In genomic region chr1:15245593-15246325, GRCh38 we compare ENCODE assay signal across 1 cellular context.
TF ChIP-seq lines count a peak whose summit lies in the region.

No MANE protein-coding gene starts in this region.

TF ChIP-seq in GM23338, 12 proteins besides CTCF, POLR2A, EP300 and RAD21 (continued from another document):
- TF ChIP-seq JUNB (IDR thresholded peaks at IDR 0.05; ENCODE audit: unreplicated experiment) (no peak), EZH2 (IDR thresholded peaks at IDR 0.05; ENCODE audit: low read depth, unreplicated experiment) (no peak), POLR2AphosphoS5 (IDR thresholded peaks at IDR 0.05; ENCODE audit: low read depth) (no peak), ZNF331 (CRISPR knock-in tag; IDR thresholded peaks at IDR 0.05; ENCODE audit: low read depth) (no peak), NANOG (IDR thresholded peaks at IDR 0.05; ENCODE audit: borderline replicate concordance) (no peak), ZNF114 (CRISPR knock-in tag; IDR thresholded peaks at IDR 0.05) (no peak), CREB1 (CRISPR knock-in tag; IDR thresholded peaks at IDR 0.05; ENCODE audit: low read depth) (no peak)
- TF ChIP-seq, protein P1, sequence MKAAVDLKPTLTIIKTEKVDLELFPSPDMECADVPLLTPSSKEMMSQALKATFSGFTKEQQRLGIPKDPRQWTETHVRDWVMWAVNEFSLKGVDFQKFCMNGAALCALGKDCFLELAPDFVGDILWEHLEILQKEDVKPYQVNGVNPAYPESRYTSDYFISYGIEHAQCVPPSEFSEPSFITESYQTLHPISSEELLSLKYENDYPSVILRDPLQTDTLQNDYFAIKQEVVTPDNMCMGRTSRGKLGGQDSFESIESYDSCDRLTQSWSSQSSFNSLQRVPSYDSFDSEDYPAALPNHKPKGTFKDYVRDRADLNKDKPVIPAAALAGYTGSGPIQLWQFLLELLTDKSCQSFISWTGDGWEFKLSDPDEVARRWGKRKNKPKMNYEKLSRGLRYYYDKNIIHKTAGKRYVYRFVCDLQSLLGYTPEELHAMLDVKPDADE (IDR thresholded peaks at IDR 0.05): no peak
